In genomic region chr7:1142051-1142635, GRCh38 we compare ENCODE assay signal across 27 cellular contexts. TPM values are rescaled to one million over a fixed set of nuclear protein-coding genes. Genes with fewer than 3 reads are reported as not detected.
DNase-seq lines count a peak whose midpoint lies in the region; ATAC-seq and TF ChIP-seq lines count a peak whose summit lies in the region.
"Had no signal": no experiment of that assay in that cellular context is flagged by ENCODE, and none has a peak within 500 bp of the region (broad histone marks: within the 10 kb centered on the region; RNA-seq: fewer than 3 reads in every experiment).

No MANE protein-coding gene starts in this region.

- DNase-seq in MV-4-11 (lab: John Stamatoyannopoulos, UW): peak; percentile 66
- peak; percentile 47 for DNase-seq in fibroblast of mammary gland (ENCODE audit: low read depth)
- DNase-seq in posterior vena cava (ENCODE audit: low spot score): peak; percentile 62
- no peak for DNase-seq in activated CD8-positive, alpha-beta memory T cell treated with anti-CD3 and anti-CD28 coated beads, Interleukin-2, amount 50 U/mL, for 4 hours
- no peak for DNase-seq in inferior parietal cortex (ENCODE audit: extremely low spot score)
- DNase-seq in NCI-H1092 treated with DMSO at 0.1 percent for 48 hours (lab: John Stamatoyannopoulos, UW): no peak
- DNase-seq: activated CD8-positive, alpha-beta T cell treated with anti-CD3 and anti-CD28 coated beads, Interleukin-2, amount 10 ng/mL, durations not matched to agents 7 days and 5 days; CD8-positive, alpha-beta memory T cell; EL; islet precursor cell; left ventricle myocardium inferior; MM.1S; NCI-H1417 treated with DMSO at 0.1 percent for 48 hours; NCI-H2081; NCI-H226; NCI-H526 treated with DMSO at 0.1 percent for 48 hours; nucleus accumbens; PC-9; stimulated activated CD4-positive, alpha-beta T cell treated with anti-CD3 and anti-CD28 coated beads, Interleukin-15, amount 100 ng/mL, for 24 hours; stimulated activated naive CD4-positive, alpha-beta T cell treated with Interleukin-2 at 50 U/mL for 16 hours had no signal

- peaks cover 5% of the 10 kb centered on the region for H3K79me2 ChIP-seq in ACC112 (ENCODE audit: control insufficient read depth, insufficient read depth, low read length, unreplicated experiment)

- H3K4me3 ChIP-seq in ACC112 (ENCODE audit: low read depth, low read length) (peak overlapping the region; percentile 16; the same call in 1 of the 2 replicates), fibroblast of mammary gland (ENCODE audit: control insufficient read depth, low read depth, low read length) (no peak overlapping the region)
- H3K4me3 ChIP-seq: A549, HAP-1, left ventricle myocardium inferior, PC-9 had no signal

- peaks cover 3% of the 10 kb centered on the region for H3K4me1 ChIP-seq in ACC112 (ENCODE audit: control insufficient read depth, insufficient read depth, low read length, unreplicated experiment)

- peak overlapping the region; percentile 38 for H2AFZ ChIP-seq in ACC112 (ENCODE audit: low read length, unreplicated experiment)
- H2AFZ ChIP-seq: PC-9 had no signal

- no peak for ATAC-seq in GM18502 (IDR thresholded peaks at IDR 0.05; ENCODE audit: poor library complexity, unreplicated experiment)
- ATAC-seq: A549; activated CD8-positive, alpha-beta T cell treated with anti-CD3 and anti-CD28 coated beads, Interleukin-2, amount 10 ng/mL, durations not matched to agents 7 days and 5 days; activated naive CD4-positive, alpha-beta T cell treated with anti-CD3 and anti-CD28 coated beads, Interleukin-2, amount 50 U/mL, for 72 hours had no signal

- intact Hi-C loops in posterior vena cava (cut with DNase I): no loop called here

- H3K36me3 ChIP-seq in ACC112 (ENCODE audit: insufficient read depth, low read length): no peaks in the 10 kb centered on the region
- H3K36me3 ChIP-seq: HAP-1, left ventricle myocardium inferior had no signal

- no peak overlapping the region for H3K27ac ChIP-seq in ACC112 (ENCODE audit: low read depth, low read length)
- H3K27ac ChIP-seq: A549, HL-60, KMS-11, left ventricle myocardium inferior, PC-9 had no signal

- H3K27me3 ChIP-seq in ACC112 (ENCODE audit: insufficient read depth, low read length): no peaks in the 10 kb centered on the region

- no peak for TF ChIP-seq CTCF in fibroblast of mammary gland (conservative IDR thresholded peaks at IDR 0.05; ENCODE audit: control insufficient read depth, insufficient read depth, low read depth, low read length)

RNA-seq across cellular contexts. Expression of gene ZFAND2A, which starts 17.9 kb away (rescaled TPM):
- total RNA-seq in posterior vena cava: 10 to 100 TPM; 22.6 to 30.9 TPM

RNA-seq across cellular contexts. Expression of gene GPER1, which starts 54.2 kb away (rescaled TPM):
- 1 to 10 TPM; 5.5 to 6.6 TPM for total RNA-seq in posterior vena cava
- total RNA-seq: activated naive CD4-positive, alpha-beta T cell treated with anti-CD3 and anti-CD28 coated beads, Interleukin-2, amount 50 U/mL, for 72 hours; CD8-positive, alpha-beta memory T cell had no signal

Comparison
In these comparisons a context has a peak if more than half of its experiments do, and no peak if none do; other contexts are left out.
1. DNase-seq: peak in MV-4-11 (single experiment), fibroblast of mammary gland (single experiment) and posterior vena cava (single experiment); none in activated CD8-positive, alpha-beta memory T cell treated with anti-CD3 and anti-CD28 coated beads, Interleukin-2, amount 50 U/mL, for 4 hours (single experiment), inferior parietal cortex (single experiment) and NCI-H1092 treated with DMSO at 0.1 percent for 48 hours (single experiment).